In genomic region chr5:80780024-80780423, GRCh38 we compare ENCODE assay signal across 7 cellular contexts.
"Had no signal": no experiment of that assay in that cellular context is flagged by ENCODE, and none has a peak within 500 bp of the region (broad histone marks: within the 10 kb centered on the region; RNA-seq: fewer than 3 reads in every experiment).

No MANE protein-coding gene starts in this region.

- H3K27ac ChIP-seq: GM23248 had no signal

- H3K4me3 ChIP-seq: GM23248, HAP-1 had no signal

- H3K36me3 ChIP-seq: HAP-1 had no signal

- ATAC-seq: HCT116 had no signal

- H3K9me3 ChIP-seq: HAP-1 had no signal

- DNase-seq: GM23248, GOT3, H7, HFFc6, KBM-7 had no signal

- H3K4me1 ChIP-seq: HAP-1 had no signal
